Comparison of ENCODE assay signal across 1 cellular context in the genomic region with DNA sequence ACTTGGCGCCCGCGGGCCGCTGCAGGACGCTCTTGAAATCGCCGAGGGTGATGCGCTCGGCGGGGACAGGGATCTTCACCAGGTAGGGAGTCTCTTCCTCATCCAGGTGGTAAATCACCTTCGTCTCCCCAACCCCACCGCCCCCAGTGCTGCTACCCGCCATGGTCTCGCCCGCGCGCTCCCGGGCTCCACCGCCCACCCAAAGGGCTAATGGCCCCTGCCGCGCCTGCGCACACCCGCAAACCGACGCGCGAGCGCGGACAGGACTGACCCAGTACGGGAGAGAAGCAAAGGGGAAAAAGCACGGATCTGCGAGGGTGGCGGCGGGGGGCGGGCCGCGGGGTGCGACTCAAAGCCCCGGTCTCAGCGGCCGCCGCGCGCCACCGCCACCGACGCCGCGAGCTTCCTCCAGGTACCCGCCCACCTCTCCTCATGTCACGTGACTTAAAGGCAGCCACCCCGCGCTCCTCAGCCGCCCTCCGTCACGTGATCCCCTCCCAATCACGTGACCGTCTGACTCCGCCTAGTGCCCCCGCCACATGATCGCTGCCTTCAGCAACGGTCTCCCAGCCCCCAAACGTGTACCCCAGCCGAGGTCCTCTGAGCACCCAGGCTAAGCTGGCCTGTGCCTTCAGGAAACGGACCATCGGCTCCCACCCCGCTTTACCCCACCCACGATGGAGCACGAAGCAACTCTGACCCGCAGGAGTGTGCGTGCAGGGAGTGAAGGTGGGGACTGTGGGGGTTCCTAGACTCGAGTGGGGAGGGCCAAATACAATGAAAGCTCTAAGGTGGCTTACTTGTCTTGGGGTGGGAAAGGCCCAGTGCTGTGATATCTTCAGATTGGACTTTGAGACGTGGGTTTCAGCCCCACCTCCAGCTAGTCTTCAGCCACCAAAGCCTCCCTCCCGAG.
TF ChIP-seq lines count a peak whose summit lies in the region.

Gene DVL2, minus strand, starts transcription at position 418 of the 913 bp plus-strand sequence. Its CDS starts 255 bp downstream, at position 163.

TF ChIP-seq in HepG2, 621 proteins besides CTCF, POLR2A, EP300 and RAD21 (continued from another document and continues in another):
- TF ChIP-seq SRY (CRISPR knock-in tag; IDR thresholded peaks at IDR 0.05), result 0 out of 2 replicates have a peak, but pooled peaks have one; percentile 77
- no peak for TF ChIP-seq TCF7L2 (IDR thresholded peaks at IDR 0.05; ENCODE audit: low read depth, low read length)
- peak; percentile 64 for TF ChIP-seq IKZF4 (CRISPR knock-in tag; IDR thresholded peaks at IDR 0.05; ENCODE audit: borderline replicate concordance, low read depth, not compliant biosample characterization)
- no peak; the same call in 1 of the 2 replicates for TF ChIP-seq POLR2AphosphoS2 (IDR thresholded peaks at IDR 0.05; ENCODE audit: low read depth, low read length)
- no peak for TF ChIP-seq CAMTA2 (CRISPR knock-in tag; IDR thresholded peaks at IDR 0.05; ENCODE audit: borderline replicate concordance)
- TF ChIP-seq ZNF205 (CRISPR knock-in tag; IDR thresholded peaks at IDR 0.05), result 0 out of 2 replicates have a peak, but pooled peaks have one; percentile 57
- no peak for TF ChIP-seq NBN (conservative IDR thresholded peaks at IDR 0.05)
- TF ChIP-seq FOXP1 (IDR thresholded peaks at IDR 0.05), result no peak
- TF ChIP-seq FOXP1 (CRISPR knock-in tag; IDR thresholded peaks at IDR 0.05), result no peak; the same call in 1 of the 2 replicates
- no peak for TF ChIP-seq ZNF841 (CRISPR knock-in tag; IDR thresholded peaks at IDR 0.05; ENCODE audit: borderline replicate concordance)
- TF ChIP-seq TAF15 (IDR thresholded peaks at IDR 0.05; ENCODE audit: low read depth, low read length, poor library complexity, severe bottlenecking), result peak; percentile 84
- TF ChIP-seq ZNF232 (CRISPR knock-in tag; IDR thresholded peaks at IDR 0.05; ENCODE audit: borderline replicate concordance), result 0 out of 2 replicates have a peak, but pooled peaks have one; percentile 60
- TF ChIP-seq ZMYM4 (CRISPR knock-in tag; IDR thresholded peaks at IDR 0.05), result no peak; the same call in none of the 2 replicates
- no peak for TF ChIP-seq ZNF3 (CRISPR knock-in tag; IDR thresholded peaks at IDR 0.05)
- TF ChIP-seq ATF7-NPFF (CRISPR knock-in tag; IDR thresholded peaks at IDR 0.05; ENCODE audit: low read depth), result peak; percentile 39
- TF ChIP-seq, protein P1, sequence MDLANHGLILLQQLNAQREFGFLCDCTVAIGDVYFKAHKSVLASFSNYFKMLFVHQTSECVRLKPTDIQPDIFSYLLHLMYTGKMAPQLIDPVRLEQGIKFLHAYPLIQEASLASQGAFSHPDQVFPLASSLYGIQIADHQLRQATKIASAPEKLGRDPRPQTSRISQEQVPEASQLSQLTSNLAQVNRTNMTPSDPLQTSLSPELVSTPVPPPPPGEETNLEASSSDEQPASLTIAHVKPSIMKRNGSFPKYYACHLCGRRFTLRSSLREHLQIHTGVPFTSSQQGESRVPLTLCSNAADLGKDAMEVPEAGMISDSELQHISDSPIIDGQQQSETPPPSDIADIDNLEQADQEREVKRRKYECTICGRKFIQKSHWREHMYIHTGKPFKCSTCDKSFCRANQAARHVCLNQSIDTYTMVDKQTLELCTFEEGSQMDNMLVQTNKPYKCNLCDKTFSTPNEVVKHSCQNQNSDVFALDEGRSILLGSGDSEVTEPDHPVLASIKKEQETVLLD (CRISPR knock-in tag; IDR thresholded peaks at IDR 0.05; ENCODE audit: low read depth), result peak; percentile 96
- TF ChIP-seq HES4 (CRISPR knock-in tag; IDR thresholded peaks at IDR 0.05; ENCODE audit: borderline replicate concordance), result 0 out of 2 replicates have a peak, but pooled peaks have one; percentile 32
- TF ChIP-seq ATAD3A (CRISPR knock-in tag; IDR thresholded peaks at IDR 0.05), result no peak
- peak; percentile 60; the same call in 1 of the 2 replicates for TF ChIP-seq SIX4 (CRISPR knock-in tag; IDR thresholded peaks at IDR 0.05)
- TF ChIP-seq, protein P2, sequence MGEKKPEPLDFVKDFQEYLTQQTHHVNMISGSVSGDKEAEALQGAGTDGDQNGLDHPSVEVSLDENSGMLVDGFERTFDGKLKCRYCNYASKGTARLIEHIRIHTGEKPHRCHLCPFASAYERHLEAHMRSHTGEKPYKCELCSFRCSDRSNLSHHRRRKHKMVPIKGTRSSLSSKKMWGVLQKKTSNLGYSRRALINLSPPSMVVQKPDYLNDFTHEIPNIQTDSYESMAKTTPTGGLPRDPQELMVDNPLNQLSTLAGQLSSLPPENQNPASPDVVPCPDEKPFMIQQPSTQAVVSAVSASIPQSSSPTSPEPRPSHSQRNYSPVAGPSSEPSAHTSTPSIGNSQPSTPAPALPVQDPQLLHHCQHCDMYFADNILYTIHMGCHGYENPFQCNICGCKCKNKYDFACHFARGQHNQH (CRISPR knock-in tag; IDR thresholded peaks at IDR 0.05), result peak; percentile 73
- no peak for TF ChIP-seq ZNF224 (CRISPR knock-in tag; IDR thresholded peaks at IDR 0.05)
- TF ChIP-seq RFXANK (CRISPR knock-in tag; IDR thresholded peaks at IDR 0.05), result no peak
- TF ChIP-seq NCOA1 (CRISPR knock-in tag; IDR thresholded peaks at IDR 0.05), result no peak
- TF ChIP-seq ZFP36L2 (CRISPR knock-in tag; IDR thresholded peaks at IDR 0.05), result no peak
- 0 out of 2 replicates have a peak, but pooled peaks have one; percentile 24 for TF ChIP-seq FOXJ3 (CRISPR knock-in tag; IDR thresholded peaks at IDR 0.05; ENCODE audit: borderline replicate concordance)
- TF ChIP-seq ARID5B (CRISPR knock-in tag; IDR thresholded peaks at IDR 0.05), result peak; percentile 45
- TF ChIP-seq ZFP1 (CRISPR knock-in tag; IDR thresholded peaks at IDR 0.05), result no peak
- TF ChIP-seq FLYWCH1 (CRISPR knock-in tag; IDR thresholded peaks at IDR 0.05), result no peak
- TF ChIP-seq MTF1 (CRISPR knock-in tag; IDR thresholded peaks at IDR 0.05), result no peak
- no peak for TF ChIP-seq ZNF343 (CRISPR knock-in tag; IDR thresholded peaks at IDR 0.05)
- peak; percentile 85; the same call in 1 of the 2 replicates for TF ChIP-seq TGIF2 (CRISPR knock-in tag; IDR thresholded peaks at IDR 0.05)
- peak; percentile 83 for TF ChIP-seq FOXC1 (CRISPR knock-in tag; IDR thresholded peaks at IDR 0.05; ENCODE audit: borderline replicate concordance)
- TF ChIP-seq THAP9 (CRISPR knock-in tag; IDR thresholded peaks at IDR 0.05; ENCODE audit: borderline replicate concordance), result peak; percentile 60
- TF ChIP-seq NFE2 (CRISPR knock-in tag; IDR thresholded peaks at IDR 0.05), result no peak
- no peak for TF ChIP-seq ZNF296 (CRISPR knock-in tag; conservative IDR thresholded peaks at IDR 0.05)
- no peak for TF ChIP-seq ZNF354B (CRISPR knock-in tag; IDR thresholded peaks at IDR 0.05)
- no peak for TF ChIP-seq TCF12 (IDR thresholded peaks at IDR 0.05)
- no peak for TF ChIP-seq TCF12 (CRISPR knock-in tag; IDR thresholded peaks at IDR 0.05)
- peak; percentile 100 for TF ChIP-seq AGO1 (IDR thresholded peaks at IDR 0.05; ENCODE audit: low read depth, low read length, poor library complexity, severe bottlenecking)
- no peak for TF ChIP-seq PRPF4 (IDR thresholded peaks at IDR 0.05; ENCODE audit: low read depth, low read length, poor library complexity, severe bottlenecking)
- TF ChIP-seq NFYB (CRISPR knock-in tag; IDR thresholded peaks at IDR 0.05), result peak; percentile 63
- peak; percentile 97 for TF ChIP-seq ZNF451 (CRISPR knock-in tag; IDR thresholded peaks at IDR 0.05)
- no peak for TF ChIP-seq TSC22D2 (CRISPR knock-in tag; IDR thresholded peaks at IDR 0.05; ENCODE audit: borderline replicate concordance)
- no peak for TF ChIP-seq ISX (CRISPR knock-in tag; conservative IDR thresholded peaks at IDR 0.05)
- no peak for TF ChIP-seq MAZ (IDR thresholded peaks at IDR 0.05; ENCODE audit: borderline replicate concordance, low read depth, low read length)
- peak; percentile 88 for TF ChIP-seq MAZ (CRISPR knock-in tag; IDR thresholded peaks at IDR 0.05; ENCODE audit: low read depth)
- peak; percentile 57; the same call in 1 of the 2 replicates for TF ChIP-seq CREB1 (IDR thresholded peaks at IDR 0.05)
- no peak for TF ChIP-seq CREB1 (CRISPR knock-in tag; IDR thresholded peaks at IDR 0.05)
- TF ChIP-seq MBD4 (IDR thresholded peaks at IDR 0.05; ENCODE audit: borderline replicate concordance, low read length), result no peak
- TF ChIP-seq ZNF772 (CRISPR knock-in tag; IDR thresholded peaks at IDR 0.05), result peak; percentile 85
- peak; percentile 93 for TF ChIP-seq THAP11 (CRISPR knock-in tag; IDR thresholded peaks at IDR 0.05)
- no peak for TF ChIP-seq SNAPC4 (CRISPR knock-in tag; IDR thresholded peaks at IDR 0.05)
- no peak for TF ChIP-seq PAWR (CRISPR knock-in tag; IDR thresholded peaks at IDR 0.05; ENCODE audit: borderline replicate concordance)
